1 cellular context compared by ENCODE assay signal in the genomic region with DNA sequence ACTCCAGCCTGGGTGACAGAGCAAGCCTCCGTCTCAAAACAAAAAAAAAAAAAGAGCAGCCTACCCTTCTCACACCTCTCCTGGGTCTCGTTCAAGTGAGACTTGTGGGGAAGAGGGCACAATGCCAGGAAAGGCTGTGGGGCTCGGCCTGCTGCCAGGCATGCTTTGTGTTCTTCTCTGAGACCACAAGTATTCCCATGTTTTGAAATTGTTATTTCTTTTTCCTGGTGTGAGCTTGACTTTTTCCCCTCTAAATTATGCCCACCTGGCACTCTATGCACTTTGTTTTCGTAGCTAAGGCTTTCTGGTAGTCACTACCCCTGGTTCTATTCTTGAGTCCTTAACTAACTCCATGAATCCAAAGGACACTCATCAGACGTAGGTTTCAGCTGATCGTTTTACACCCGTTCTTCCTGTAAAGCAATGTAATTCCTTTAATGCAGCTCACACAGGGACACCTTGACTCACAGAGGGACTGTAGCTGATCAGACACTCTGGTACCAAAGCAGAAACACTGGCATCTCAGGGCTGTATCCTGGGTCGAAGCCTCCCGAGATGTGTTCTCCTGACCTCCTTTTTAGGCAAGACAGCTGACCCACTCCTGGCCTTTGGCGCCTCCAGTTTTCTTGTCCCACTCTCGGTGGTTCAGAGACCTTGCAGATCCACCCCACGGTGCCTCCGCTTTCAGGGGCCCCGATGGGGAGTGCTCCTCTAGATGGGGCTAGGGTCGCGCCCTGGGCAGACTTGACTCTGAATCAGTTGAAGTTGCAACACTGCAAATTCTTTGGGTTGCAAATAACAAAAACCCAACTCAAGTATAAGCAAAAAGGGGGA.
TF ChIP-seq lines count a peak whose summit lies in the region.

No MANE protein-coding gene starts in this region.

TF ChIP-seq in IMR-90, 13 proteins besides CTCF, POLR2A, EP300 and RAD21 (continued from another document):
- TF ChIP-seq MXI1 (IDR thresholded peaks at IDR 0.05; ENCODE audit: borderline replicate concordance, low read depth, low read length) (no peak), RCOR1 (IDR thresholded peaks at IDR 0.05; ENCODE audit: insufficient replicate concordance, low read length) (no peak), FOS (IDR thresholded peaks at IDR 0.05; ENCODE audit: low read depth, low read length) (no peak), CEBPB (IDR thresholded peaks at IDR 0.05; ENCODE audit: low read depth, low read length) (no peak)
- TF ChIP-seq, protein P1, sequence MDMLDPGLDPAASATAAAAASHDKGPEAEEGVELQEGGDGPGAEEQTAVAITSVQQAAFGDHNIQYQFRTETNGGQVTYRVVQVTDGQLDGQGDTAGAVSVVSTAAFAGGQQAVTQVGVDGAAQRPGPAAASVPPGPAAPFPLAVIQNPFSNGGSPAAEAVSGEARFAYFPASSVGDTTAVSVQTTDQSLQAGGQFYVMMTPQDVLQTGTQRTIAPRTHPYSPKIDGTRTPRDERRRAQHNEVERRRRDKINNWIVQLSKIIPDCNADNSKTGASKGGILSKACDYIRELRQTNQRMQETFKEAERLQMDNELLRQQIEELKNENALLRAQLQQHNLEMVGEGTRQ (IDR thresholded peaks at IDR 0.05; ENCODE audit: low read depth, low read length): no peak
